ENCODE assay signal across 19 cellular contexts in the genomic region with DNA sequence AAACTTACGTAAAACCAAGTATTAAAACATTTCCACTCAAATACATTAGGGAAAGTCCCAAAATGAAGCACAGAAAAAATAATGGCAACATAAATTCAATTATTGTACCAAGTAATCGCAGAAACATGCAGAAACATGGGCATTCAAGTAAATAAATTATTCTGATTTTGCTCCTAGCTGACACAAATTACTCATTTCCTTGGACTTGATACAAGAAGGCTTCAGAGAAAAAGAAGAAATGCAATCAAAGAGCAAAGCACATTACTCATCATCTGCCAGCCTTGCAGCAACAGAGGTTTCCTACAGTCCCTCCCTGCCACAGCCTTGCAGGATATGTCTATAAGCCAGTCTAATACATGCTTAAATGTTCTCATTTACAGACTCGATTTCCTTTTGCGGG.
DNase-seq lines count a peak whose midpoint lies in the region; ATAC-seq and TF ChIP-seq lines count a peak whose summit lies in the region.
"Had no signal": no experiment of that assay in that cellular context is flagged by ENCODE, and none has a peak within 500 bp of the region (broad histone marks: within the 10 kb centered on the region; RNA-seq: fewer than 3 reads in every experiment).

No MANE protein-coding gene starts in this region.

- no peak for TF ChIP-seq CTCF in retinal pigment epithelial cell (conservative IDR thresholded peaks at IDR 0.05; ENCODE audit: low read depth, low read length)

- DNase-seq in EL, result peak; percentile 88
- DNase-seq in RPMI7951 (ENCODE audit: low read depth), result peak; percentile 62
- DNase-seq in fibroblast of gingiva (ENCODE audit: low read depth), result peak; percentile 55
- DNase-seq in retinal pigment epithelial cell (ENCODE audit: low read depth), result peak; percentile 22
- DNase-seq in DMS79 (lab: John Stamatoyannopoulos, UW), result no peak
- no peak for DNase-seq in HUDEP-2 (lab: John Stamatoyannopoulos, UW; ENCODE audit: unreplicated experiment in 76 of 76)
- DNase-seq in activated CD4-positive, alpha-beta T cell treated with anti-CD3 and anti-CD28 coated beads for 48 hours, result no peak
- DNase-seq: activated CD8-positive, alpha-beta T cell treated with anti-CD3 and anti-CD28 coated beads, Interleukin-2, amount 10 ng/mL, durations not matched to agents 7 days and 5 days; CD8-positive, alpha-beta T cell; hippocampal formation; Kasumi-1; left ventricle myocardium superior; NCI-H2081 treated with DMSO at 0.1 percent for 48 hours; nephron progenitor cell; right lobe of liver; SIG-M5; stimulated activated naive CD4-positive, alpha-beta T cell treated with Interleukin-2 at 50 U/mL for 16 hours; uterus had no signal

- no peak overlapping the region for H3K4me3 ChIP-seq in retinal pigment epithelial cell (ENCODE audit: low read length)
- H3K4me3 ChIP-seq: right lobe of liver, uterus had no signal

- ATAC-seq in HG03520 (IDR thresholded peaks at IDR 0.05; ENCODE audit: unreplicated experiment), result no peak
- ATAC-seq: activated CD8-positive, alpha-beta T cell treated with anti-CD3 and anti-CD28 coated beads, Interleukin-2, amount 10 ng/mL, durations not matched to agents 7 days and 5 days; CD8-positive, alpha-beta T cell; left ventricle myocardium superior; right lobe of liver had no signal

Comparison
In these comparisons a context has a peak if more than half of its experiments do, and no peak if none do; other contexts are left out.
1. DNase-seq: peak in EL (single experiment), RPMI7951 (single experiment), fibroblast of gingiva (single experiment) and retinal pigment epithelial cell (single experiment); none in DMS79 (single experiment), HUDEP-2 (0 of 76) and activated CD4-positive, alpha-beta T cell treated with anti-CD3 and anti-CD28 coated beads for 48 hours (single experiment).